Comparison of ENCODE assay signal across 16 cellular contexts in genomic region chr1:42779725-42780124, GRCh38. TPM values are rescaled to one million over a fixed set of nuclear protein-coding genes. Genes with fewer than 3 reads are reported as not detected.
"Had no signal": no experiment of that assay in that cellular context is flagged by ENCODE, and none has a peak within 500 bp of the region (broad histone marks: within the 10 kb centered on the region; RNA-seq: fewer than 3 reads in every experiment).

No MANE protein-coding gene starts in this region.

- H3K9me3 Mint-ChIP-seq: natural killer cell treated with Interleukin-12 subunit alpha and Interleukin-12 subunit beta and Interleukin-15 and Interleukin-18, amount 100 ng/mL, for 72 hours had no signal

- H3K4me3 ChIP-seq: breast epithelium, gastrocnemius medialis, lower lobe of right lung, pancreas, smooth muscle cell had no signal

- H3K4me1 ChIP-seq: breast epithelium, gastrocnemius medialis, pancreas had no signal

- H3K27me3 Mint-ChIP-seq: natural killer cell treated with Interleukin-12 subunit alpha and Interleukin-12 subunit beta and Interleukin-15 and Interleukin-18, amount 100 ng/mL, for 72 hours; T-helper 17 cell had no signal

- H3K27ac ChIP-seq: breast epithelium, gastrocnemius medialis, lower lobe of right lung, neutrophil, pancreas, WERI-Rb-1 had no signal

- ATAC-seq: gastrocnemius medialis; lower lobe of right lung; natural killer cell treated with Interleukin-12 subunit alpha and Interleukin-12 subunit beta and Interleukin-15 and Interleukin-18, amount 100 ng/mL, for 72 hours; pancreas; sciatic nerve; T-helper 17 cell had no signal

- H3K27ac Mint-ChIP-seq: natural killer cell treated with Interleukin-12 subunit alpha and Interleukin-12 subunit beta and Interleukin-15 and Interleukin-18, amount 100 ng/mL, for 72 hours; T-helper 17 cell had no signal

- DNase-seq: activated CD4-positive, alpha-beta T cell treated with anti-CD3 and anti-CD28 coated beads for 1 hour; activated CD4-positive, alpha-beta T cell treated with anti-CD3 and anti-CD28 coated beads, Interleukin-2, amount 50 U/mL, for 4 hours; activated CD8-positive, alpha-beta memory T cell treated with anti-CD3 and anti-CD28 coated beads, Interleukin-2, amount 50 U/mL, for 48 hours; cortex of kidney; gastrocnemius medialis; head of caudate nucleus; lower lobe of right lung; pancreas; stimulated activated CD4-positive, alpha-beta T cell treated with anti-CD3 and anti-CD28 coated beads, Interleukin-4, amount 100 ng/mL, for 1 hour; T-helper 17 cell; WERI-Rb-1 had no signal

- H3K27me3 ChIP-seq: breast epithelium, pancreas had no signal

- H3K9me3 ChIP-seq: breast epithelium, gastrocnemius medialis, lower lobe of right lung, neutrophil, pancreas had no signal

- H3K4me3 Mint-ChIP-seq: natural killer cell treated with Interleukin-12 subunit alpha and Interleukin-12 subunit beta and Interleukin-15 and Interleukin-18, amount 100 ng/mL, for 72 hours; T-helper 17 cell had no signal

RNA-seq across cellular contexts. Expression of gene TMEM269, which starts 5.1 kb away (rescaled TPM):
- total RNA-seq: lower lobe of right lung had no signal
